13 cellular contexts compared by ENCODE assay signal in the genomic region with DNA sequence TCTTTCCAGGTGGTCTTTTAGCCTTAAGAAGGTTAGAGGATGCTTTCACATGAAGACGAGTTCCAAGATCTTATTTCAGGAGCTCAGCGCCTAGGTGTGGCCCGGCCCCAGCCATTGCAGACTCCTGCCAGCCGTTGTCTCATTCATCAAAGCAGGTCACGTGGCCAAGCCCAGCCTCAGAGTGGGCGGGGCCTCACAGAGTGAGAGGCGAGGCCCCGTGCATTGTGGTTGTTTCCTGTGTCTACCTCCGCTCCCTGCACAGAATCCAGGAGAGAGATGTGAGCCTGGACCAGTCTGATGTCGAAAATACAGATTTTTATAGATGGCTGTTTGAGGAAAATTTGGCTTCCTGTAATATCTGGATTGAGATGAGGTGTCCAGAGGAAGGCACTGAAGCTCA. TPM values are rescaled to one million over a fixed set of nuclear protein-coding genes. Genes with fewer than 3 reads are reported as not detected.
DNase-seq lines count a peak whose midpoint lies in the region; ATAC-seq, FAIRE-seq and TF ChIP-seq lines count a peak whose summit lies in the region.
"Had no signal": no experiment of that assay in that cellular context is flagged by ENCODE, and none has a peak within 500 bp of the region (broad histone marks: within the 10 kb centered on the region; RNA-seq: fewer than 3 reads in every experiment).

No MANE protein-coding gene starts in this region.

- H3K4me2 ChIP-seq in K562 (ENCODE audit: insufficient read depth, low read length) = peak overlapping the region; percentile 32; the same call in 1 of the 2 replicates

- no peak for TF ChIP-seq RAD21 in K562 (CRISPR knock-in tag; conservative IDR thresholded peaks at IDR 0.05 in 1 of 2, IDR thresholded peaks at IDR 0.05 in 1 of 2)

- in situ Hi-C loops in K562 (cut with MboI) = no loop called here
- in situ Hi-C loops in gastrocnemius medialis (cut with MboI; ENCODE audit: low sequenced_read_pairs in 4 of 4) = no loop called here

- no peaks in the 10 kb centered on the region for H3K9me3 ChIP-seq in K562 (replicated peaks; ENCODE audit: control insufficient read depth, insufficient read depth, low read depth, low read length)
- H3K9me3 ChIP-seq in gastrocnemius medialis = no peaks in the 10 kb centered on the region
- H3K9me3 ChIP-seq in pancreas = no peaks in the 10 kb centered on the region

- peaks cover 2% of the 10 kb centered on the region for H3K27me3 Mint-ChIP-seq in activated CD8-positive, alpha-beta memory T cell treated with anti-CD3 and anti-CD28 coated beads, Interleukin-2, amount 10 ng/mL, durations not matched to agents 7 days and 5 days

- H3K36me3 Mint-ChIP-seq in activated CD8-positive, alpha-beta memory T cell treated with anti-CD3 and anti-CD28 coated beads, Interleukin-2, amount 10 ng/mL, durations not matched to agents 7 days and 5 days = no peaks in the 10 kb centered on the region

- POLR2A ChIA-PET in K562 (lab: Yijun Ruan, JAX) = no interaction called here

- peaks cover 18% of the 10 kb centered on the region for H3K4me1 Mint-ChIP-seq in activated CD8-positive, alpha-beta memory T cell treated with anti-CD3 and anti-CD28 coated beads, Interleukin-2, amount 10 ng/mL, durations not matched to agents 7 days and 5 days

- H3K27ac ChIP-seq in K562 (ENCODE audit: extremely low read depth, low read depth, low read length) (no peak overlapping the region), gastrocnemius medialis (no peak overlapping the region), pancreas (no peak overlapping the region)

- intact Hi-C loops in K562 (cut with micrococcal nuclease) (no loop called here), gastrocnemius medialis (cut with DNase I; ENCODE audit: low total_unique reads) (no loop called here), pancreas (cut with DNase I) (no loop called here)

- no peaks in the 10 kb centered on the region for H4K20me1 ChIP-seq in K562 (replicated peaks; ENCODE audit: control insufficient read depth, insufficient read depth, low read length)

- peak overlapping the region; percentile 26 for H2AFZ ChIP-seq in K562 (ENCODE audit: low read depth, low read length)

- ATAC-seq in activated CD8-positive, alpha-beta memory T cell treated with anti-CD3 and anti-CD28 coated beads, Interleukin-2, amount 10 ng/mL, durations not matched to agents 7 days and 5 days = peak; percentile 78
- ATAC-seq in K562 (peak; percentile 97), gastrocnemius medialis (no peak), pancreas (no peak)

- H3K4me1 ChIP-seq in K562 (replicated peaks in 1 of 2; ENCODE audit: control insufficient read depth in 2 of 2, insufficient read depth in 2 of 2, low read length in 2 of 2) (no peaks in the 10 kb centered on the region; a peak in 1 of 5 replicates), gastrocnemius medialis (no peaks in the 10 kb centered on the region), pancreas (no peaks in the 10 kb centered on the region)

- no peak for TF ChIP-seq EP300 in K562 (IDR thresholded peaks at IDR 0.05; ENCODE audit: low read length)

- H3K79me2 ChIP-seq in K562 (ENCODE audit: control insufficient read depth, insufficient read depth, low read length) = no peaks in the 10 kb centered on the region

- H3K27me3 ChIP-seq in K562 (ENCODE audit: control insufficient read depth in 2 of 2, insufficient read depth in 2 of 2, low read length in 2 of 2) (no peaks in the 10 kb centered on the region), gastrocnemius medialis (no peaks in the 10 kb centered on the region), pancreas (no peaks in the 10 kb centered on the region)

- no peak overlapping the region for H3K9ac ChIP-seq in K562 (ENCODE audit: insufficient read depth in 1 of 2, low read depth in 2 of 2, low read length in 2 of 2)

- no TSS peak for BruUV-seq in K562 (replicated peaks; lab: Mats Ljungman, UMichigan)

- H3K9me3 Mint-ChIP-seq in activated CD8-positive, alpha-beta memory T cell treated with anti-CD3 and anti-CD28 coated beads, Interleukin-2, amount 10 ng/mL, durations not matched to agents 7 days and 5 days (ENCODE audit: low read depth) = no peaks in the 10 kb centered on the region

- no peak for FAIRE-seq in K562 (lab: Jason Lieb, UNC)
- no peak for FAIRE-seq in pancreas (lab: Jason Lieb, UNC)

- no peaks in the 10 kb centered on the region for H3K36me3 ChIP-seq in K562 (ENCODE audit: control insufficient read depth, insufficient read depth, low read length)
- no peaks in the 10 kb centered on the region for H3K36me3 ChIP-seq in gastrocnemius medialis
- no peaks in the 10 kb centered on the region for H3K36me3 ChIP-seq in pancreas

- H3K27ac Mint-ChIP-seq in activated CD8-positive, alpha-beta memory T cell treated with anti-CD3 and anti-CD28 coated beads, Interleukin-2, amount 10 ng/mL, durations not matched to agents 7 days and 5 days = no peak overlapping the region

- TF ChIP-seq POLR2A in K562 (conservative IDR thresholded peaks at IDR 0.05) (no peak), gastrocnemius medialis (IDR thresholded peaks at IDR 0.05) (no peak)

- no peak overlapping the region for H3K4me3 Mint-ChIP-seq in activated CD8-positive, alpha-beta memory T cell treated with anti-CD3 and anti-CD28 coated beads, Interleukin-2, amount 10 ng/mL, durations not matched to agents 7 days and 5 days

- CTCF ChIA-PET in activated CD8-positive, alpha-beta memory T cell treated with anti-CD3 and anti-CD28 coated beads, Interleukin-2, amount 10 ng/mL, durations not matched to agents 7 days and 5 days (lab: Charles Lee) = interaction anchor here (1.0 to 1.3 kb wide), 2 partner anchors 8 to 22 kb away, joined by 3 to 5 read pairs; no protein-coding TSS in a partner anchor
- CTCF ChIA-PET in K562 (lab: Yijun Ruan, JAX; ENCODE audit: low intra/inter-chr PET ratio) = no interaction called here

- DNase-seq in activated CD8-positive, alpha-beta memory T cell treated with anti-CD3 and anti-CD28 coated beads, Interleukin-2, amount 10 ng/mL, durations not matched to agents 7 days and 5 days = peak; percentile 61
- DNase-seq in activated CD8-positive, alpha-beta memory T cell treated with anti-CD3 and anti-CD28 coated beads, Interleukin-2, amount 50 U/mL, for 4 hours = no peak
- peak; percentile 57 for DNase-seq in activated CD4-positive, CD25-positive, alpha-beta regulatory T cell treated with anti-CD3 and anti-CD28 coated beads, Interleukin-2, amount 50 U/mL, for 72 hours
- DNase-seq in K562 (ENCODE audit: extremely low read depth in 1 of 4, low spot score in 3 of 4) (peak; percentile 44 to 62 (median 58)), gastrocnemius medialis (no peak), DMS79 (lab: John Stamatoyannopoulos, UW) (no peak), pancreas (no peak)
- DNase-seq in stimulated activated naive CD4-positive, alpha-beta T cell treated with Interleukin-2 at 50 U/mL for 16 hours (lab: John Stamatoyannopoulos, UW) = peak; percentile 5
- DNase-seq: amygdala, dermis blood vessel endothelial cell, EL, NCI-H510A treated with DMSO at 0.1 percent for 48 hours had no signal

- WGBS in K562 (ENCODE audit: insufficient coverage, low coverage, missing lambda C conversion rate) = 6% methylated on average over 7 of the region's 10 CpGs
- 46 to 54% methylated on average over 10 of the region's 10 CpGs for WGBS in pancreas, 2 donors

- TF ChIP-seq CTCF in K562 (IDR thresholded peaks at IDR 0.05 in 2 of 3, conservative IDR thresholded peaks at IDR 0.05 in 1 of 3; ENCODE audit: insufficient read depth in 2 of 3, low read depth in 1 of 3, low read length in 3 of 3) = no peak
- TF ChIP-seq CTCF in gastrocnemius medialis (IDR thresholded peaks at IDR 0.05 in 4 of 5, conservative IDR thresholded peaks at IDR 0.05 in 1 of 5) = no peak
- no peak for TF ChIP-seq CTCF in pancreas (IDR thresholded peaks at IDR 0.05)

- H3K4me3 ChIP-seq in K562 = no peak overlapping the region
- no peak overlapping the region for H3K4me3 ChIP-seq in gastrocnemius medialis
- no peak overlapping the region for H3K4me3 ChIP-seq in pancreas

- no peaks in the 10 kb centered on the region for H3K9me1 ChIP-seq in K562 (ENCODE audit: control insufficient read depth, insufficient read depth, low read length)

RNA-seq across cellular contexts. Expression of a gene that starts 49.2 kb away (rescaled TPM):
- total RNA-seq in activated CD8-positive, alpha-beta memory T cell treated with anti-CD3 and anti-CD28 coated beads, Interleukin-2, amount 10 ng/mL, durations not matched to agents 7 days and 5 days = not detected
- not detected in 2 replicates for total RNA-seq in K562 (2011; cell fraction: chromatin; rRNA removed; ENCODE audit: low replicate concordance)
- total RNA-seq in K562 (2011; cell fraction: nucleolus; rRNA removed) = not detected in 2 replicates
- not detected in 2 replicates for total RNA-seq in K562 (2011; cell fraction: nucleoplasm; rRNA removed)
- total RNA-seq in K562 (2014; rRNA removed) = not detected in 2 replicates
- total RNA-seq in K562 (2014; rRNA removed; fragmentation: Illumina TruSeq; extraction: Trizol) = not detected in 2 replicates
- total RNA-seq in K562 (2015; rRNA removed; fragmentation: Illumina TruSeq; extraction: Trizol) = not detected in 2 replicates
- not detected in 2 replicates for total RNA-seq in K562 (2021)
- not detected in 2 replicates for polyA plus RNA-seq in K562 (2011; rRNA removed)
- polyA plus RNA-seq in K562 (2011; cell fraction: cytosol; rRNA removed) = not detected in 2 replicates
- polyA plus RNA-seq in K562 (2011; cell fraction: nucleus; rRNA removed) = not detected in 2 replicates
- polyA plus RNA-seq in K562 (2012) = not detected in 2 replicates
- polyA plus RNA-seq in K562 (2014; fragmentation: Illumina TruSeq; extraction: Trizol) = not detected in 2 replicates
- not detected for polyA plus RNA-seq in K562 (2014; fragmentation: Nextera tagmentation; extraction: Ambion mirVana)
- not detected in 2 replicates for polyA plus RNA-seq in K562 (2014; rRNA removed)
- polyA minus RNA-seq in K562 (2011; rRNA and poly(A)+ RNA removed) = not detected in 2 replicates
- polyA minus RNA-seq in K562 (2011; cell fraction: cytosol; rRNA and poly(A)+ RNA removed) = not detected in 2 replicates
- not detected in 2 replicates for polyA minus RNA-seq in K562 (2011; cell fraction: nucleus; rRNA and poly(A)+ RNA removed)
- not detected for total RNA-seq in gastrocnemius medialis
- total RNA-seq in pancreas = under 1 TPM in 3 of 6 donors, not detected in 3; 0.23 to 0.63 (median 0.37) TPM
- polyA plus RNA-seq in pancreas = under 1 TPM; 0.46 to 0.61 TPM
- total RNA-seq: dermis blood vessel endothelial cell, skeletal muscle tissue had no signal

RNA-seq across cellular contexts. Expression of a gene that starts 59.8 kb away (rescaled TPM):
- not detected for total RNA-seq in activated CD8-positive, alpha-beta memory T cell treated with anti-CD3 and anti-CD28 coated beads, Interleukin-2, amount 10 ng/mL, durations not matched to agents 7 days and 5 days
- not detected in 2 replicates for total RNA-seq in K562 (2011; cell fraction: chromatin; rRNA removed; ENCODE audit: low replicate concordance)
- total RNA-seq in K562 (2011; cell fraction: nucleolus; rRNA removed) = not detected in 2 replicates
- total RNA-seq in K562 (2011; cell fraction: nucleoplasm; rRNA removed) = not detected in 2 replicates
- not detected in 2 replicates for total RNA-seq in K562 (2014; rRNA removed)
- not detected in 2 replicates for total RNA-seq in K562 (2014; rRNA removed; fragmentation: Illumina TruSeq; extraction: Trizol)
- not detected in 2 replicates for total RNA-seq in K562 (2015; rRNA removed; fragmentation: Illumina TruSeq; extraction: Trizol)
- total RNA-seq in K562 (2021) = not detected in 2 replicates
- polyA plus RNA-seq in K562 (2011; rRNA removed) = not detected in 2 replicates
- polyA plus RNA-seq in K562 (2011; cell fraction: cytosol; rRNA removed) = not detected in 2 replicates
- polyA plus RNA-seq in K562 (2011; cell fraction: nucleus; rRNA removed) = not detected in 2 replicates
- polyA plus RNA-seq in K562 (2012) = not detected in 2 replicates
- polyA plus RNA-seq in K562 (2014; fragmentation: Illumina TruSeq; extraction: Trizol) = not detected in 2 replicates
- not detected for polyA plus RNA-seq in K562 (2014; fragmentation: Nextera tagmentation; extraction: Ambion mirVana)
- polyA plus RNA-seq in K562 (2014; rRNA removed) = not detected in 2 replicates
- not detected in 2 replicates for polyA minus RNA-seq in K562 (2011; rRNA and poly(A)+ RNA removed)
- not detected in 2 replicates for polyA minus RNA-seq in K562 (2011; cell fraction: cytosol; rRNA and poly(A)+ RNA removed)
- not detected in 2 replicates for polyA minus RNA-seq in K562 (2011; cell fraction: nucleus; rRNA and poly(A)+ RNA removed)
- total RNA-seq in gastrocnemius medialis = not detected
- under 1 TPM in 3 of 6 donors, not detected in 3; 0.19 to 0.47 (median 0.28) TPM for total RNA-seq in pancreas
- 1 to 10 TPM in 1 of 2 donors, under 1 TPM in 1; 0.33 to 1.0 TPM for polyA plus RNA-seq in pancreas
- total RNA-seq: dermis blood vessel endothelial cell, skeletal muscle tissue had no signal

Comparison
In these comparisons a context has a peak if more than half of its experiments do, and no peak if none do; other contexts are left out.
1. DNase-seq: peak in activated CD8-positive, alpha-beta memory T cell treated with anti-CD3 and anti-CD28 coated beads, Interleukin-2, amount 10 ng/mL, durations not matched to agents 7 days and 5 days (single experiment), activated CD4-positive, CD25-positive, alpha-beta regulatory T cell treated with anti-CD3 and anti-CD28 coated beads, Interleukin-2, amount 50 U/mL, for 72 hours (single experiment), K562 (4 of 4) and stimulated activated naive CD4-positive, alpha-beta T cell treated with Interleukin-2 at 50 U/mL for 16 hours (single experiment); none in activated CD8-positive, alpha-beta memory T cell treated with anti-CD3 and anti-CD28 coated beads, Interleukin-2, amount 50 U/mL, for 4 hours (single experiment), gastrocnemius medialis (0 of 2), DMS79 (single experiment) and pancreas (0 of 6).
2. ATAC-seq: peak in activated CD8-positive, alpha-beta memory T cell treated with anti-CD3 and anti-CD28 coated beads, Interleukin-2, amount 10 ng/mL, durations not matched to agents 7 days and 5 days (single experiment) and K562 (single experiment); none in gastrocnemius medialis (0 of 2) and pancreas (0 of 4).